In the genomic region with DNA sequence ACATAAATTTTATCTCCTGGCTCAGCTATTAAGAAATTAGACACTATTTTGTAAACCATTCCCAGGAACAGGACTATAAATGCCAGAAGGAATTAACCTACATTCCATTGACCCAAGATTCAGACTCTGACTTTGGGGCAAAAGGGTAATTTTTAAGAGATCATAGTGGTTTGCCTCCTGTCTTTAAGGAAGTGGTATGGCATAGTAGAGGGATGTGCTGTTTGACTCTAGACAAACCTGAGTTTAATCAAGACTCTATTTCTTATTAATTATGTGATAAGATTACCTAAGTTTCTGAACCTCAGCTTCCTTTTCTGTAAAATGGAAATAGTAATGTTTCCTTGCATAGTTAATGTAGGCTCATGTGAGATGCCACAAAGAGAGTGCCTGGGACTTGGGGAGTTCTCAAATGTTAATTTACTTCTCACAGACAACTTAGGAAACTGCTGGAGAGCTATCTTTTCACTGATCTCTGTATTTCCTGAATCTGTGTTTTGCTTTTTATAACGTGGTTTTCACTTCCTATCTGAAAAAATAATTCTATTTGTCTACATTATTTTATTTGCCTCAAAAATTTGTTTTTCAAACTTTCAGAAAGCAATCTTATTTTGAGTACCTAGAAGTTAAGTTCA, we compare ENCODE assay signal across 22 cellular contexts. TPM values are rescaled to one million over a fixed set of nuclear protein-coding genes. Genes with fewer than 3 reads are reported as not detected.
A peak's percentile ranks its signal among the peaks of the same experiment; 100 is the strongest.
DNase-seq lines count a peak whose midpoint lies in the region; ATAC-seq, FAIRE-seq and TF ChIP-seq lines count a peak whose summit lies in the region.
"Had no signal": no experiment of that assay in that cellular context is flagged by ENCODE, and none has a peak within 500 bp of the region (broad histone marks: within the 10 kb centered on the region; RNA-seq: fewer than 3 reads in every experiment).

No MANE protein-coding gene starts in this region.

- H3K27me3 Mint-ChIP-seq in CD4-positive, alpha-beta memory T cell = peaks cover 0 to 3% of the 10 kb centered on the region in 2 donors
- no peaks in the 10 kb centered on the region for H3K27me3 Mint-ChIP-seq in T-cell

- H3K27ac Mint-ChIP-seq in CD4-positive, alpha-beta memory T cell = peak overlapping the region; percentile 27 to 79 (median 49)
- H3K27ac Mint-ChIP-seq in T-cell = peak overlapping the region; percentile 83 to 90

- ATAC-seq in T-cell (replicated peaks in 1 of 4) = peak; percentile 37 to 76 (median 62)

- no peaks in the 10 kb centered on the region for H3K79me2 ChIP-seq in ACC112 (ENCODE audit: control insufficient read depth, insufficient read depth, low read length, unreplicated experiment)
- no peaks in the 10 kb centered on the region for H3K79me2 ChIP-seq in endothelial cell of umbilical vein (ENCODE audit: control insufficient read depth, insufficient read depth, low read length)

- no peaks in the 10 kb centered on the region for H3K36me3 ChIP-seq in ACC112 (ENCODE audit: insufficient read depth, low read length)
- H3K36me3 ChIP-seq in CD4-positive, alpha-beta memory T cell (ENCODE audit: insufficient read depth, low read length) = no peaks in the 10 kb centered on the region
- no peaks in the 10 kb centered on the region for H3K36me3 ChIP-seq in endothelial cell of umbilical vein (ENCODE audit: control insufficient read depth in 2 of 2, extremely low read depth in 1 of 2, insufficient read depth in 2 of 2, low read length in 2 of 2)

- H3K27ac ChIP-seq in ACC112 (ENCODE audit: low read depth, low read length) (no peak overlapping the region), endothelial cell of umbilical vein (ENCODE audit: insufficient read depth, low read depth, low read length) (no peak overlapping the region)
- H3K27ac ChIP-seq in CD4-positive, alpha-beta memory T cell (ENCODE audit: low read depth, low read length) = no peak overlapping the region
- H3K27ac ChIP-seq: SK-N-MC had no signal

- BruUV-seq in endothelial cell of umbilical vein (replicated peaks; lab: Mats Ljungman, UMichigan) = no TSS peak

- H2AFZ ChIP-seq in ACC112 (ENCODE audit: low read length, unreplicated experiment) = peak overlapping the region; percentile 3
- no peak overlapping the region for H2AFZ ChIP-seq in endothelial cell of umbilical vein (ENCODE audit: low read depth, low read length)

- no peaks in the 10 kb centered on the region for H3K9me3 Mint-ChIP-seq in CD4-positive, alpha-beta memory T cell
- H3K9me3 Mint-ChIP-seq in T-cell = no peaks in the 10 kb centered on the region

- no peaks in the 10 kb centered on the region for H3K9me3 ChIP-seq in CD4-positive, alpha-beta memory T cell (ENCODE audit: control insufficient read depth in 1 of 2, low read length in 2 of 2)
- H3K9me3 ChIP-seq in endothelial cell of umbilical vein (replicated peaks; ENCODE audit: control insufficient read depth, insufficient read depth, low read length) = no peaks in the 10 kb centered on the region

- no peak overlapping the region for H3K9ac ChIP-seq in endothelial cell of umbilical vein (replicated peaks; ENCODE audit: extremely low read depth, insufficient read depth, low read length)

- TF ChIP-seq CTCF in endothelial cell of umbilical vein (IDR thresholded peaks at IDR 0.05; ENCODE audit: extremely low read depth in 1 of 2, insufficient read depth in 1 of 2, low read depth in 1 of 2, low read length in 2 of 2) = no peak

- TF ChIP-seq POLR2A in endothelial cell of umbilical vein (IDR thresholded peaks at IDR 0.05; ENCODE audit: low read depth, low read length) = no peak

- no peaks in the 10 kb centered on the region for H3K36me3 Mint-ChIP-seq in CD4-positive, alpha-beta memory T cell
- no peaks in the 10 kb centered on the region for H3K36me3 Mint-ChIP-seq in T-cell

- POLR2A ChIA-PET in CD4-positive, alpha-beta memory T cell (lab: Charles Lee; ENCODE audit: partially characterized antibody) = interaction anchor here (1.8 to 2.0 kb wide), 2 partner anchors 12 to 65 kb away, joined by 5 to 18 read pairs; a partner anchor contains a TSS
- POLR2A ChIA-PET in T-cell (lab: Charles Lee) = no interaction called here
- POLR2A ChIA-PET in endothelial cell of umbilical vein (lab: Charles Lee) = no interaction called here

- no peaks in the 10 kb centered on the region for H4K20me1 ChIP-seq in endothelial cell of umbilical vein (replicated peaks; ENCODE audit: control insufficient read depth, extremely low read depth, insufficient read depth, low read length)

- H3K9me1 ChIP-seq in endothelial cell of umbilical vein (replicated peaks; ENCODE audit: control insufficient read depth, extremely low read depth, insufficient read depth, low read length) = no peaks in the 10 kb centered on the region

- intact Hi-C loops in CD4-positive, alpha-beta memory T cell (cut with micrococcal nuclease) = loop anchor here (1.0 kb wide), 1 partner anchor 12 kb away; a partner anchor contains a TSS
- intact Hi-C loops in endothelial cell of umbilical vein (cut with micrococcal nuclease) = no loop called here

- dilution Hi-C loops in endothelial cell of umbilical vein (cut with MboI; ENCODE audit: extremely low pct_ligation_motif_present, low sequenced_read_pairs) = no loop called here

- H3K4me2 ChIP-seq in endothelial cell of umbilical vein (ENCODE audit: insufficient read depth, low read length) = peak overlapping the region; percentile 17

- H3K4me3 ChIP-seq in ACC112 (ENCODE audit: low read depth, low read length) = no peak overlapping the region
- no peak overlapping the region for H3K4me3 ChIP-seq in CD4-positive, alpha-beta memory T cell (ENCODE audit: low read length in 2 of 2)
- no peak overlapping the region for H3K4me3 ChIP-seq in endothelial cell of umbilical vein (replicated peaks in 1 of 3; ENCODE audit: insufficient read depth in 1 of 3, low read depth in 1 of 3, low read length in 3 of 3)
- H3K4me3 ChIP-seq: SK-N-MC had no signal

- H3K4me3 Mint-ChIP-seq in CD4-positive, alpha-beta memory T cell = peak overlapping the region; percentile 34 to 72 (median 62)
- H3K4me3 Mint-ChIP-seq in T-cell = peak overlapping the region in 2 of 3 donors; percentile 1 to 53

- peak in 3 of 5 donors; percentile 2 to 17 (median 14) for DNase-seq in CD4-positive, alpha-beta memory T cell
- DNase-seq in T-cell (no peak), endothelial cell of umbilical vein (ENCODE audit: low read depth, low spot score) (peak; percentile 26), SW480 (ENCODE audit: low spot score) (no peak), A172 (ENCODE audit: low spot score) (no peak), HPDE6-E6E7 (ENCODE audit: extremely low spot score) (no peak)
- DNase-seq: ACHN, C1 segment of cervical spinal cord, COR-L47, DMS 273 treated with DMSO at 0.1 percent for 48 hours, GDM1, HCEC 1CT, KBM-7, MV-4-11, NCI-H1417, NCI-H187, NCI-H226, NCI-H524, NCI-H82, SHP77 had no signal

- H3K4me1 Mint-ChIP-seq in CD4-positive, alpha-beta memory T cell = peaks cover 36 to 42% (median 41%) of the 10 kb centered on the region in 4 donors
- peaks cover 34 to 61% (median 50%) of the 10 kb centered on the region in 3 donors for H3K4me1 Mint-ChIP-seq in T-cell

- FAIRE-seq in endothelial cell of umbilical vein (lab: Jason Lieb, UNC) = no peak

- H3K4me1 ChIP-seq in ACC112 (ENCODE audit: control insufficient read depth, insufficient read depth, low read length, unreplicated experiment) (no peaks in the 10 kb centered on the region), endothelial cell of umbilical vein (ENCODE audit: control insufficient read depth, extremely low read depth, insufficient read depth, low read length) (peaks cover 3% of the 10 kb centered on the region)
- peaks cover 60% of the 10 kb centered on the region for H3K4me1 ChIP-seq in CD4-positive, alpha-beta memory T cell (ENCODE audit: insufficient read depth, low read length)

- H3K27me3 ChIP-seq in ACC112 (ENCODE audit: insufficient read depth, low read length) (no peaks in the 10 kb centered on the region), endothelial cell of umbilical vein (ENCODE audit: control insufficient read depth in 2 of 2, insufficient read depth in 2 of 2, low read length in 2 of 2) (no peaks in the 10 kb centered on the region)
- no peaks in the 10 kb centered on the region for H3K27me3 ChIP-seq in CD4-positive, alpha-beta memory T cell (ENCODE audit: insufficient read depth, low read length)

- CTCF ChIA-PET in CD4-positive, alpha-beta memory T cell (lab: Charles Lee; ENCODE audit: partially characterized antibody) = interaction anchor here (1.1 to 1.7 kb wide), 3 partner anchors 12 to 36 kb away, joined by 3 to 4 read pairs (median 3); a partner anchor contains a TSS
- CTCF ChIA-PET in T-cell (lab: Charles Lee) (interaction anchor here (0.6 to 1.4 kb wide), 4 partner anchors 9 to 1927 kb away, joined by 3 to 7 read pairs (median 3); a partner anchor contains a TSS), endothelial cell of umbilical vein (lab: Charles Lee) (interaction anchor here (0.9 kb wide), 1 partner anchor 15 kb away, joined by 3 read pairs; no protein-coding TSS in a partner anchor)

TF ChIP-seq in endothelial cell of umbilical vein, 7 proteins besides CTCF, POLR2A, EP300 and RAD21:
- TF ChIP-seq EZH2 (IDR thresholded peaks at IDR 0.05; ENCODE audit: borderline replicate concordance, low read depth, low read length, severe bottlenecking) (no peak), POLR2AphosphoS5 (IDR thresholded peaks at IDR 0.05; ENCODE audit: insufficient read depth, low read depth, low read length) (no peak)

RNA-seq across cellular contexts. Expression of a gene that starts 11.9 kb away (rescaled TPM):
- 10 to 100 TPM; 27.4 to 30.0 TPM for total RNA-seq in CD4-positive, alpha-beta memory T cell
- polyA plus RNA-seq in CD4-positive, alpha-beta memory T cell = 100 to 1,000 TPM in 1 of 2 donors, 10 to 100 TPM in 1; 98.3 to 328 TPM
- total RNA-seq in T-cell (10 to 100 TPM; 20.7 to 43.7 (median 24.6) TPM), endothelial cell of umbilical vein (5.7 and 8.5 TPM in 2 replicates)
- 12.2 and 15.1 TPM in 2 replicates for polyA plus RNA-seq in endothelial cell of umbilical vein
- 11.3 and 11.8 TPM in 2 replicates for polyA plus RNA-seq in endothelial cell of umbilical vein (2011; cell fraction: cytosol; rRNA removed)
- polyA plus RNA-seq in endothelial cell of umbilical vein (2011; cell fraction: nucleus; rRNA removed) = 16.8 and 17.7 TPM in 2 replicates
- 35.3 and 43.0 TPM in 2 replicates for polyA plus RNA-seq in endothelial cell of umbilical vein (2012)
- 45.7 and 55.9 TPM in 2 replicates for polyA minus RNA-seq in endothelial cell of umbilical vein
- not detected for polyA minus RNA-seq in endothelial cell of umbilical vein (2011; cell fraction: cytosol; rRNA and poly(A)+ RNA removed)
- 19.9 and 26.5 TPM in 2 replicates for polyA minus RNA-seq in endothelial cell of umbilical vein (2011; cell fraction: nucleus; rRNA and poly(A)+ RNA removed)
- 1.2 and 1.4 TPM in 2 replicates for total RNA-seq in A172 (2014; rRNA removed; shearing (Covaris generic))

Comparison
In these comparisons a context has a peak if more than half of its experiments do, and no peak if none do; other contexts are left out.
1. DNase-seq: peak in CD4-positive, alpha-beta memory T cell (3 of 5) and endothelial cell of umbilical vein (single experiment); none in T-cell (0 of 34), SW480 (single experiment), A172 (single experiment) and HPDE6-E6E7 (single experiment).